In genomic region chr12:25236626-25237025, GRCh38 we compare ENCODE assay signal across 26 cellular contexts. TPM values are rescaled to one million over a fixed set of nuclear protein-coding genes. Genes with fewer than 3 reads are reported as not detected.
A peak's percentile ranks its signal among the peaks of the same experiment; 100 is the strongest.
DNase-seq lines count a peak whose midpoint lies in the region; FAIRE-seq and TF ChIP-seq lines count a peak whose summit lies in the region.
"Had no signal": no experiment of that assay in that cellular context is flagged by ENCODE, and none has a peak within 500 bp of the region (broad histone marks: within the 10 kb centered on the region; RNA-seq: fewer than 3 reads in every experiment).

No MANE protein-coding gene starts in this region.

- no peaks in the 10 kb centered on the region for H3K27me3 Mint-ChIP-seq in chondrocyte (ENCODE audit: low read depth)
- H3K27me3 Mint-ChIP-seq in glutamatergic neuron (ENCODE audit: unreplicated experiment): no peaks in the 10 kb centered on the region
- H3K27me3 Mint-ChIP-seq: activated CD4-positive, alpha-beta T cell treated with anti-CD3 and anti-CD28 coated beads for 36 hours; brain had no signal

- no peak overlapping the region for H4K8ac ChIP-seq in mesenchymal stem cell (ENCODE audit: low read length)

- H2BK120ac ChIP-seq in mesenchymal stem cell (ENCODE audit: low read depth, low read length): no peak overlapping the region

- H3K4me2 ChIP-seq in mesenchymal stem cell (ENCODE audit: low read length, poor library complexity, severe bottlenecking): no peak overlapping the region
- H3K4me2 ChIP-seq: BLaER1 treated with 17β-estradiol and CSF1 and Interleukin-3, amounts not matched to agents 10 nM and 100 nM; KMS-11; PC-9 had no signal

- peak overlapping the region; percentile 13 for H3K27ac ChIP-seq in ACC112 (ENCODE audit: low read depth, low read length)
- H3K27ac ChIP-seq in mesenchymal stem cell (ENCODE audit: low read length, poor library complexity, severe bottlenecking): no peak overlapping the region
- H3K27ac ChIP-seq: BLaER1 treated with 17β-estradiol and CSF1 and Interleukin-3, amounts not matched to agents 10 nM and 100 nM; HL-60; KMS-11; left ventricle myocardium inferior; PC-9; psoas muscle; tibial nerve had no signal

- TF ChIP-seq POLR2A in GM12891 (IDR thresholded peaks at IDR 0.05; ENCODE audit: low read depth, low read length): no peak

- no peak overlapping the region for H4K91ac ChIP-seq in mesenchymal stem cell (ENCODE audit: low read length)

- H2AFZ ChIP-seq in ACC112 (ENCODE audit: low read length, unreplicated experiment) (no peak overlapping the region), mesenchymal stem cell (ENCODE audit: low read depth, low read length) (no peak overlapping the region)
- H2AFZ ChIP-seq: PC-9 had no signal

- 94% methylated on average over 2 of the region's 4 CpGs for WGBS in mesenchymal stem cell

- no peak for DNase-seq in GM18507 (ENCODE audit: extremely low spot score, insufficient read length, low read depth)
- DNase-seq in chondrocyte (ENCODE audit: low spot score): no peak
- no peak for DNase-seq in mesenchymal stem cell
- DNase-seq in glutamatergic neuron: no peak
- DNase-seq in NCI-H226: no peak
- DNase-seq in GM12891 (ENCODE audit: insufficient read length, low spot score): no peak
- DNase-seq: activated CD4-positive, alpha-beta T cell treated with anti-CD3 and anti-CD28 coated beads for 36 hours; activated effector memory CD4-positive, alpha-beta T cell treated with anti-CD3 and anti-CD28 coated beads, Interleukin-2, amount 50 U/mL, for 16 hours; COR-L47; DMS53; islet precursor cell; left ventricle myocardium inferior; MM.1S; NCI-H2081; NCI-H2227 treated with DMSO at 0.1 percent for 48 hours; NCI-H69; PC-9; psoas muscle; stimulated activated CD4-positive, alpha-beta T cell treated with anti-CD3 and anti-CD28 coated beads, Interleukin-4, amount 100 ng/mL, for 1 hour had no signal

- peaks cover 16% of the 10 kb centered on the region for H3K4me1 ChIP-seq in ACC112 (ENCODE audit: control insufficient read depth, insufficient read depth, low read length, unreplicated experiment)
- H3K4me1 ChIP-seq in mesenchymal stem cell (ENCODE audit: control insufficient read depth, insufficient read depth, low read depth, low read length): no peaks in the 10 kb centered on the region

- peaks cover 33% of the 10 kb centered on the region for H3K79me1 ChIP-seq in mesenchymal stem cell (replicated peaks; ENCODE audit: low read length, poor library complexity, severe bottlenecking)

- H3K9me3 Mint-ChIP-seq in chondrocyte (ENCODE audit: low read depth): no peaks in the 10 kb centered on the region
- no peaks in the 10 kb centered on the region for H3K9me3 Mint-ChIP-seq in glutamatergic neuron (ENCODE audit: unreplicated experiment)
- H3K9me3 Mint-ChIP-seq: brain had no signal

- H3K4ac ChIP-seq in mesenchymal stem cell (ENCODE audit: low read depth in 1 of 2, low read length in 2 of 2): no peak overlapping the region

- H3K4me1 Mint-ChIP-seq in chondrocyte (ENCODE audit: low read depth) (peaks cover 47% of the 10 kb centered on the region), glutamatergic neuron (ENCODE audit: low read depth, unreplicated experiment) (peaks cover 1% of the 10 kb centered on the region)

- H3K18ac ChIP-seq in mesenchymal stem cell (ENCODE audit: low read depth in 1 of 2, low read length in 2 of 2): no peak overlapping the region

- no peak overlapping the region for H3K4me3 Mint-ChIP-seq in chondrocyte (ENCODE audit: unreplicated experiment)
- no peak overlapping the region for H3K4me3 Mint-ChIP-seq in glutamatergic neuron (ENCODE audit: unreplicated experiment)
- H3K4me3 Mint-ChIP-seq: activated CD4-positive, alpha-beta T cell treated with anti-CD3 and anti-CD28 coated beads for 36 hours; brain had no signal

- no peak overlapping the region for H2BK5ac ChIP-seq in mesenchymal stem cell (ENCODE audit: low read depth, low read length, poor library complexity, severe bottlenecking)

- H3K27me3 ChIP-seq in ACC112 (ENCODE audit: insufficient read depth, low read length) (no peaks in the 10 kb centered on the region), mesenchymal stem cell (ENCODE audit: control insufficient read depth in 1 of 2, insufficient read depth in 1 of 2, low read length in 2 of 2) (no peaks in the 10 kb centered on the region)
- H3K27me3 ChIP-seq: BLaER1 treated with 17β-estradiol and CSF1 and Interleukin-3, amounts not matched to agents 10 nM and 100 nM; tibial nerve had no signal

- H2BK15ac ChIP-seq in mesenchymal stem cell (ENCODE audit: low read depth, poor library complexity, severe bottlenecking): no peak overlapping the region

- peak overlapping the region; percentile 36 for H3K9ac ChIP-seq in mesenchymal stem cell (ENCODE audit: low read length)
- H3K9ac ChIP-seq: BLaER1 treated with 17β-estradiol and CSF1 and Interleukin-3, amounts not matched to agents 10 nM and 100 nM; KMS-11 had no signal

- H3K14ac ChIP-seq in mesenchymal stem cell (ENCODE audit: low read length in 2 of 2): no peak overlapping the region

- H3K4me3 ChIP-seq in ACC112 (ENCODE audit: low read depth, low read length) (no peak overlapping the region), mesenchymal stem cell (ENCODE audit: insufficient read depth in 1 of 2, low read depth in 1 of 2, low read length in 2 of 2) (no peak overlapping the region)
- H3K4me3 ChIP-seq: BLaER1 treated with 17β-estradiol and CSF1 and Interleukin-3, amounts not matched to agents 10 nM and 100 nM; left ventricle myocardium inferior; PC-9; psoas muscle; tibial nerve had no signal

- no peaks in the 10 kb centered on the region for H3K9me3 ChIP-seq in mesenchymal stem cell (ENCODE audit: control insufficient read depth, low read length)
- H3K9me3 ChIP-seq: left ventricle myocardium inferior, psoas muscle, tibial nerve had no signal

- H3K36me3 ChIP-seq in ACC112 (ENCODE audit: insufficient read depth, low read length) (peaks cover 6% of the 10 kb centered on the region), mesenchymal stem cell (ENCODE audit: control insufficient read depth in 1 of 2, insufficient read depth in 2 of 2, low read depth in 1 of 2, low read length in 2 of 2) (peaks cover 0 to 29% of the 10 kb centered on the region in 2 experiments)

- H3K36me3 Mint-ChIP-seq in chondrocyte (ENCODE audit: low read depth) (peaks cover 12% of the 10 kb centered on the region), glutamatergic neuron (ENCODE audit: unreplicated experiment) (no peaks in the 10 kb centered on the region)

- peaks cover 28% of the 10 kb centered on the region for H3K79me2 ChIP-seq in ACC112 (ENCODE audit: control insufficient read depth, insufficient read depth, low read length, unreplicated experiment)

- no peak for TF ChIP-seq CTCF in chondrocyte (IDR thresholded peaks at IDR 0.05)
- TF ChIP-seq CTCF in glutamatergic neuron (IDR thresholded peaks at IDR 0.05; ENCODE audit: partially characterized antibody, unreplicated experiment): no peak

- peak overlapping the region; percentile 79 for H3K27ac Mint-ChIP-seq in chondrocyte (ENCODE audit: unreplicated experiment)
- H3K27ac Mint-ChIP-seq in glutamatergic neuron (ENCODE audit: unreplicated experiment): no peak overlapping the region
- H3K27ac Mint-ChIP-seq: activated CD4-positive, alpha-beta T cell treated with anti-CD3 and anti-CD28 coated beads for 36 hours; brain had no signal

- FAIRE-seq in GM18507 (lab: Jason Lieb, UNC) (peak; percentile 18), GM12891 (lab: Jason Lieb, UNC) (no peak)

- H2AK5ac ChIP-seq in mesenchymal stem cell (ENCODE audit: low read length, severe bottlenecking): no peak overlapping the region

- no peak overlapping the region for H3K23ac ChIP-seq in mesenchymal stem cell (ENCODE audit: low read length in 2 of 2)

- H2BK12ac ChIP-seq in mesenchymal stem cell (ENCODE audit: low read length in 2 of 2): no peak overlapping the region

TF ChIP-seq in GM12891, 5 proteins besides CTCF, POLR2A, EP300 and RAD21:
- TF ChIP-seq TAF1 (IDR thresholded peaks at IDR 0.05; ENCODE audit: low read depth, low read length): no peak
- TF ChIP-seq POLR2AphosphoS5 (IDR thresholded peaks at IDR 0.05; ENCODE audit: low read depth, low read length): no peak
- TF ChIP-seq POU2F2 (IDR thresholded peaks at IDR 0.05; ENCODE audit: low read depth, low read length): no peak
- no peak for TF ChIP-seq PAX5 (IDR thresholded peaks at IDR 0.05; ENCODE audit: insufficient read depth, low read length, severe bottlenecking)
- TF ChIP-seq SPI1 (IDR thresholded peaks at IDR 0.05; ENCODE audit: low read depth, low read length): no peak

RNA-seq across cellular contexts. Expression of gene KRAS, which starts 14.1 kb away (rescaled TPM):
- 27.5 to 31.7 TPM (median 31.5 TPM) in 3 replicates for total RNA-seq in chondrocyte
- polyA plus RNA-seq in mesenchymal stem cell (2013, experiment 1 of 2): 26.5 TPM
- polyA plus RNA-seq in mesenchymal stem cell (2013, experiment 2 of 2): 26.4 TPM
- 42.6 TPM for total RNA-seq in glutamatergic neuron (ENCODE audit: unreplicated experiment)
- 2.0 TPM for polyA plus RNA-seq in GM12891 (2012; ENCODE audit: low read depth, missing spikeins)

RNA-seq across cellular contexts. Expression of gene ETFRF1, which starts 41.6 kb away (rescaled TPM):
- total RNA-seq in chondrocyte (9.9 to 19.5 TPM (median 10.8 TPM) in 3 replicates), glutamatergic neuron (ENCODE audit: unreplicated experiment) (14.9 TPM)
- 26.2 TPM for polyA plus RNA-seq in mesenchymal stem cell (2013, experiment 1 of 2)
- polyA plus RNA-seq in mesenchymal stem cell (2013, experiment 2 of 2): 26.9 TPM
- 12.3 TPM for polyA plus RNA-seq in GM12891 (2012; ENCODE audit: low read depth, missing spikeins)

RNA-seq across cellular contexts. Expression of gene DNAI7, which starts 41.7 kb away (rescaled TPM):
- total RNA-seq in chondrocyte: 0.44 TPM in 1 of 3 replicates, not detected in the others
- polyA plus RNA-seq in mesenchymal stem cell (2013, experiment 1 of 2): not detected
- polyA plus RNA-seq in mesenchymal stem cell (2013, experiment 2 of 2): 0.04 TPM
- total RNA-seq in glutamatergic neuron (ENCODE audit: unreplicated experiment): 0.76 TPM
- 0.05 TPM for polyA plus RNA-seq in GM12891 (2012; ENCODE audit: low read depth, missing spikeins)
- total RNA-seq: activated CD4-positive, alpha-beta T cell treated with anti-CD3 and anti-CD28 coated beads for 36 hours; T-helper 2 cell treated with Interferon-gamma antibody and Interleukin-4, amounts not matched to agents 100 ng/mL and 5 ng/mL, for 36 hours had no signal
